28 cellular contexts compared by ENCODE assay signal in the genomic region with DNA sequence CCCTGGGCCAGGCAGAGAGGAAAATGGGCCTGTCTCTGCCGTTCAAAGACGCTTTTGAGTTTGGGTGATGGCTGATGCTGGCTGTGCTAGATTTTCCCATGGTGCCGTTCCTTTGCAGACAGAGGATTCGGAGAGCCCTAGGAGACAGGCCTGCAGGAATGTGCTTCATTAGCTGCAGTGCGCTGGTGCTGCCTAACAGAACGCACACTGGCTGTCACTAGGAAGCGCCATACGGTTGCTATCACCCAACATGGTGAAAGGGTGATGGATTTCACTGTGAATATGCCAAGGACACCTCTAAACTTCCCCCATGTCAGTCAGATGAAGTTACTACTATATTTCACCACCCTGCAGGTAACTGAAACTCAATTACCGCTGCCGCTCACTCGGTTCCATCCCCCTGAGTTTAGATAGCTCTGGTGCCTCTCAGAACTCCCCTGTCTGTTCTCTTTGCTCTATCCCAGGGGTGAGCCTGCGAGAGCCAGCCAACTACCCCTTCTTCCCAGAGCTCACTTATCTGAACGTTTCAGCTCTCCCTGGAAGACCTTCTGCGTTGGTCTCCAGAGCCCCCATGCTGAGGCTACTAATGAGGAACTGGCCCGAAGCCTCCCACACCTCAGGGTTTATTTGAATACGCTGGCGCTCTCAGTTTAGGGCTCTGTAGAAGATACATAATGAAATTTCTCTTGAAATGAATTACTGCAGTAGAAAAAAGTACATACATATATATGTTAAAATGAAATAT. TPM values are rescaled to one million over a fixed set of nuclear protein-coding genes. Genes with fewer than 3 reads are reported as not detected.
DNase-seq lines count a peak whose midpoint lies in the region; ATAC-seq and TF ChIP-seq lines count a peak whose summit lies in the region.
"Had no signal": no experiment of that assay in that cellular context is flagged by ENCODE, and none has a peak within 500 bp of the region (broad histone marks: within the 10 kb centered on the region; RNA-seq: fewer than 3 reads in every experiment).

No MANE protein-coding gene starts in this region.

- H3K27me3 Mint-ChIP-seq in CD14-positive monocyte (ENCODE audit: low read depth in 3 of 3) (no peaks in the 10 kb centered on the region), T-helper 17 cell (no peaks in the 10 kb centered on the region)
- no peaks in the 10 kb centered on the region for H3K27me3 Mint-ChIP-seq in dendritic cell treated with granulocyte-macrophage colony-stimulating factor and Interleukin-4, amounts not matched to agents 40 ng/mL and 50 ng/mL, for 4 days
- H3K27me3 Mint-ChIP-seq in effector memory CD8-positive, alpha-beta T cell: no peaks in the 10 kb centered on the region
- H3K27me3 Mint-ChIP-seq: activated CD8-positive, alpha-beta T cell treated with anti-CD3 and anti-CD28 coated beads for 36 hours; CD4-positive, alpha-beta memory T cell; IgD-negative memory B cell; naive thymus-derived CD8-positive, alpha-beta T cell; T-cell had no signal

- H3K9me3 ChIP-seq in neutrophil (no peaks in the 10 kb centered on the region), T-helper 17 cell (ENCODE audit: control insufficient read depth, low read length, poor library complexity, severe bottlenecking) (no peaks in the 10 kb centered on the region)
- H3K9me3 ChIP-seq: SJSA1, testis had no signal

- no peak for ATAC-seq in effector memory CD8-positive, alpha-beta T cell (replicated peaks)
- ATAC-seq in HG02763 (IDR thresholded peaks at IDR 0.05; ENCODE audit: unreplicated experiment): no peak
- ATAC-seq in T-helper 17 cell: no peak
- ATAC-seq: activated CD8-positive, alpha-beta T cell treated with anti-CD3 and anti-CD28 coated beads for 36 hours; activated naive CD4-positive, alpha-beta T cell treated with anti-CD3 and anti-CD28 coated beads, Interleukin-2, amount 50 U/mL, for 72 hours; GM12878; naive thymus-derived CD8-positive, alpha-beta T cell; T-cell had no signal

- H3K36me3 Mint-ChIP-seq in CD14-positive monocyte (peaks cover 58 to 64% of the 10 kb centered on the region in 2 donors), T-helper 17 cell (ENCODE audit: low read depth) (peaks cover 26% of the 10 kb centered on the region)
- peaks cover 39% of the 10 kb centered on the region for H3K36me3 Mint-ChIP-seq in dendritic cell treated with granulocyte-macrophage colony-stimulating factor and Interleukin-4, amounts not matched to agents 40 ng/mL and 50 ng/mL, for 4 days (ENCODE audit: low read depth)
- no peaks in the 10 kb centered on the region for H3K36me3 Mint-ChIP-seq in effector memory CD8-positive, alpha-beta T cell (ENCODE audit: insufficient read depth)

- no peak overlapping the region for H3K4me3 ChIP-seq in neutrophil (ENCODE audit: low read depth in 1 of 2, low read length in 1 of 2)
- H3K4me3 ChIP-seq: cardiac muscle cell, GM12878, GM23248, SJSA1, testis had no signal

- peaks cover 0 to 5% (median 1%) of the 10 kb centered on the region in 7 donors for H3K9me3 Mint-ChIP-seq in CD14-positive monocyte
- no peaks in the 10 kb centered on the region for H3K9me3 Mint-ChIP-seq in dendritic cell treated with granulocyte-macrophage colony-stimulating factor and Interleukin-4, amounts not matched to agents 40 ng/mL and 50 ng/mL, for 4 days
- H3K9me3 Mint-ChIP-seq in effector memory CD8-positive, alpha-beta T cell: no peaks in the 10 kb centered on the region
- H3K9me3 Mint-ChIP-seq: activated CD8-positive, alpha-beta T cell treated with anti-CD3 and anti-CD28 coated beads for 36 hours; activated naive CD4-positive, alpha-beta T cell treated with anti-CD3 and anti-CD28 coated beads, Interleukin-2, amount 50 U/mL, for 72 hours; naive thymus-derived CD8-positive, alpha-beta T cell; T-cell had no signal

- peak overlapping the region; percentile 65 to 88 for H3K4me3 Mint-ChIP-seq in CD14-positive monocyte
- H3K4me3 Mint-ChIP-seq in dendritic cell treated with granulocyte-macrophage colony-stimulating factor and Interleukin-4, amounts not matched to agents 40 ng/mL and 50 ng/mL, for 4 days: no peak overlapping the region
- no peak overlapping the region for H3K4me3 Mint-ChIP-seq in effector memory CD8-positive, alpha-beta T cell
- no peak overlapping the region for H3K4me3 Mint-ChIP-seq in T-helper 17 cell
- H3K4me3 Mint-ChIP-seq: activated CD8-positive, alpha-beta T cell treated with anti-CD3 and anti-CD28 coated beads for 36 hours; CD4-positive, alpha-beta memory T cell; IgD-negative memory B cell; naive thymus-derived CD8-positive, alpha-beta T cell; T-cell had no signal

- H3K27me3 ChIP-seq in neutrophil: no peaks in the 10 kb centered on the region
- H3K27me3 ChIP-seq: cardiac muscle cell, SJSA1, testis had no signal

- intact Hi-C loops in CD14-positive monocyte (cut with micrococcal nuclease): no loop called here
- intact Hi-C loops in dendritic cell treated with granulocyte-macrophage colony-stimulating factor and Interleukin-4, amounts not matched to agents 40 ng/mL and 50 ng/mL, for 4 days (cut with micrococcal nuclease): loop anchor here (5.0 kb wide), 1 partner anchor 44 kb away; the partner anchor contains the start of genes TCEANC2 and TMEM59

- peaks cover 30% of the 10 kb centered on the region for H3K36me3 ChIP-seq in neutrophil
- H3K36me3 ChIP-seq: cardiac muscle cell, SJSA1 had no signal

- H3K27ac ChIP-seq in neutrophil: peak overlapping the region; percentile 30
- H3K27ac ChIP-seq: cardiac muscle cell, GM23248, SJSA1 had no signal

- TF ChIP-seq CTCF in CD14-positive monocyte (IDR thresholded peaks at IDR 0.05) (no peak), neutrophil (IDR thresholded peaks at IDR 0.05) (no peak)

- DNase-seq in CD14-positive monocyte (ENCODE audit: low spot score): no peak
- peak; percentile 26 for DNase-seq in MV-4-11 (lab: John Stamatoyannopoulos, UW)
- DNase-seq in effector memory CD8-positive, alpha-beta T cell: no peak
- no peak for DNase-seq in NCI-H69 (lab: John Stamatoyannopoulos, UW)
- no peak for DNase-seq in T-helper 17 cell
- DNase-seq: activated CD4-positive, CD25-positive, alpha-beta regulatory T cell treated with anti-CD3 and anti-CD28 coated beads, Interleukin-2, amount 50 U/mL, for 72 hours; activated CD8-positive, alpha-beta T cell treated with anti-CD3 and anti-CD28 coated beads for 36 hours; anterior cingulate cortex; CD4-positive, alpha-beta memory T cell; GM23248; midbrain; naive thymus-derived CD8-positive, alpha-beta T cell; NCI-H446; posterior cingulate gyrus; stimulated activated naive CD4-positive, alpha-beta T cell treated with Interleukin-2 at 50 U/mL for 16 hours; T-cell; testis had no signal

- H3K4me1 ChIP-seq in neutrophil (ENCODE audit: control insufficient read depth in 1 of 2, insufficient read depth in 1 of 2, low read depth in 1 of 2, low read length in 1 of 2): peaks cover 12 to 25% of the 10 kb centered on the region in 2 experiments
- H3K4me1 ChIP-seq: SJSA1 had no signal

- H3K27ac Mint-ChIP-seq in CD14-positive monocyte (peak overlapping the region; percentile 82 to 92 (median 91)), T-helper 17 cell (no peak overlapping the region)
- peak overlapping the region; percentile 73 for H3K27ac Mint-ChIP-seq in dendritic cell treated with granulocyte-macrophage colony-stimulating factor and Interleukin-4, amounts not matched to agents 40 ng/mL and 50 ng/mL, for 4 days
- no peak overlapping the region for H3K27ac Mint-ChIP-seq in effector memory CD8-positive, alpha-beta T cell
- H3K27ac Mint-ChIP-seq: activated CD8-positive, alpha-beta T cell treated with anti-CD3 and anti-CD28 coated beads for 36 hours; activated naive CD4-positive, alpha-beta T cell treated with anti-CD3 and anti-CD28 coated beads, Interleukin-2, amount 50 U/mL, for 72 hours; IgD-negative memory B cell; T-cell had no signal

- H3K4me1 Mint-ChIP-seq in CD14-positive monocyte (peaks cover 34% of the 10 kb centered on the region), T-helper 17 cell (peaks cover 10% of the 10 kb centered on the region)
- peaks cover 37% of the 10 kb centered on the region for H3K4me1 Mint-ChIP-seq in dendritic cell treated with granulocyte-macrophage colony-stimulating factor and Interleukin-4, amounts not matched to agents 40 ng/mL and 50 ng/mL, for 4 days (ENCODE audit: low read depth)
- H3K4me1 Mint-ChIP-seq in effector memory CD8-positive, alpha-beta T cell (ENCODE audit: low read depth in 2 of 2): peaks cover 0 to 4% of the 10 kb centered on the region in 2 donors

RNA-seq across cellular contexts. Expression of gene TCEANC2, which starts 43.3 kb away (rescaled TPM):
- polyA plus RNA-seq in CD14-positive monocyte: 1 to 10 TPM; 3.0 to 3.8 TPM
- 1 to 10 TPM; 4.5 to 4.7 TPM for total RNA-seq in T-helper 17 cell

RNA-seq across cellular contexts. Expression of gene TMEM59, which starts 43.7 kb away (rescaled TPM):
- polyA plus RNA-seq in CD14-positive monocyte: 100 to 1,000 TPM; 831 to 925 TPM
- total RNA-seq in T-helper 17 cell: 100 to 1,000 TPM; 145 to 160 TPM

RNA-seq across cellular contexts. Expression of gene CDCP2, which starts 56.1 kb away (rescaled TPM):
- not detected for polyA plus RNA-seq in CD14-positive monocyte
- total RNA-seq in T-helper 17 cell: not detected
- total RNA-seq: GM23248, MCF 10A, RPMI7951, SJSA1 had no signal
- polyA plus RNA-seq: cardiac muscle cell; CD4-positive, alpha-beta memory T cell; GM12878; GM23248; IgD-negative memory B cell; liver; naive thymus-derived CD8-positive, alpha-beta T cell had no signal

Comparison
In these comparisons a context has a peak if more than half of its experiments do, and no peak if none do; other contexts are left out.
1. H3K27ac Mint-ChIP-seq: peak in CD14-positive monocyte (7 of 7) and dendritic cell treated with granulocyte-macrophage colony-stimulating factor and Interleukin-4, amounts not matched to agents 40 ng/mL and 50 ng/mL, for 4 days (single experiment); none in effector memory CD8-positive, alpha-beta T cell (0 of 2) and T-helper 17 cell (single experiment).
2. H3K4me3 Mint-ChIP-seq: peak in CD14-positive monocyte (2 of 2); none in dendritic cell treated with granulocyte-macrophage colony-stimulating factor and Interleukin-4, amounts not matched to agents 40 ng/mL and 50 ng/mL, for 4 days (single experiment), effector memory CD8-positive, alpha-beta T cell (0 of 2) and T-helper 17 cell (single experiment).